33 cellular contexts compared by ENCODE assay signal in genomic region chr10:112666070-112666469, GRCh38.
"Had no signal": no experiment of that assay in that cellular context is flagged by ENCODE, and none has a peak within 500 bp of the region (broad histone marks: within the 10 kb centered on the region; RNA-seq: fewer than 3 reads in every experiment).

No MANE protein-coding gene starts in this region.

- H3K9me3 Mint-ChIP-seq: activated CD4-positive, alpha-beta memory T cell treated with anti-CD3 and anti-CD28 coated beads, Interleukin-2, amount 10 ng/mL, durations not matched to agents 7 days and 5 days; activated naive CD4-positive, alpha-beta T cell treated with anti-CD3 and anti-CD28 coated beads, Interleukin-2, amount 10 ng/mL, durations not matched to agents 7 days and 5 days; activated naive CD8-positive, alpha-beta T cell treated with anti-CD3 and anti-CD28 coated beads, Interleukin-2, amount 50 U/mL, for 24 hours had no signal

- H3K4me1 ChIP-seq: Peyer's patch had no signal

- H3K27ac ChIP-seq: brain microvascular endothelial cell, Peyer's patch, WERI-Rb-1 had no signal

- H3K4me3 ChIP-seq: Peyer's patch had no signal

- H3K27me3 ChIP-seq: brain microvascular endothelial cell, Peyer's patch had no signal

- H3K4me3 Mint-ChIP-seq: activated CD4-positive, alpha-beta memory T cell treated with anti-CD3 and anti-CD28 coated beads, Interleukin-2, amount 10 ng/mL, durations not matched to agents 7 days and 5 days; activated CD8-positive, alpha-beta memory T cell treated with anti-CD3 and anti-CD28 coated beads, Interleukin-2, amount 10 ng/mL, durations not matched to agents 7 days and 5 days; activated naive CD4-positive, alpha-beta T cell treated with anti-CD3 and anti-CD28 coated beads, Interleukin-2, amount 10 ng/mL, durations not matched to agents 7 days and 5 days; activated naive CD8-positive, alpha-beta T cell; activated naive CD8-positive, alpha-beta T cell treated with anti-CD3 and anti-CD28 coated beads, Interleukin-2, amount 50 U/mL, for 24 hours had no signal

- H3K4me1 Mint-ChIP-seq: activated CD4-positive, alpha-beta memory T cell treated with anti-CD3 and anti-CD28 coated beads, Interleukin-2, amount 10 ng/mL, durations not matched to agents 7 days and 5 days; activated CD8-positive, alpha-beta memory T cell treated with anti-CD3 and anti-CD28 coated beads, Interleukin-2, amount 10 ng/mL, durations not matched to agents 7 days and 5 days; activated naive CD4-positive, alpha-beta T cell treated with anti-CD3 and anti-CD28 coated beads, Interleukin-2, amount 10 ng/mL, durations not matched to agents 7 days and 5 days; activated naive CD8-positive, alpha-beta T cell treated with anti-CD3 and anti-CD28 coated beads, Interleukin-2, amount 50 U/mL, for 24 hours had no signal

- H3K9me3 ChIP-seq: Peyer's patch had no signal

- H3K36me3 ChIP-seq: brain microvascular endothelial cell, WERI-Rb-1 had no signal

- DNase-seq: activated CD4-positive, alpha-beta memory T cell treated with anti-CD3 and anti-CD28 coated beads, Interleukin-2, amount 10 ng/mL, durations not matched to agents 7 days and 5 days; activated CD4-positive, alpha-beta T cell treated with anti-CD3 and anti-CD28 coated beads for 1 hour; activated CD4-positive, alpha-beta T cell treated with anti-CD3 and anti-CD28 coated beads for 48 hours; activated CD4-positive, CD25-positive, alpha-beta regulatory T cell; activated CD8-positive, alpha-beta memory T cell treated with anti-CD3 and anti-CD28 coated beads for 24 hours; activated CD8-positive, alpha-beta memory T cell treated with anti-CD3 and anti-CD28 coated beads, Interleukin-2, amount 10 ng/mL, durations not matched to agents 7 days and 5 days; activated CD8-positive, alpha-beta memory T cell treated with anti-CD3 and anti-CD28 coated beads, Interleukin-2, amount 50 U/mL, for 48 hours; activated effector memory CD4-positive, alpha-beta T cell treated with Interleukin-2 at 50 U/mL for 16 hours; activated naive CD4-positive, alpha-beta T cell treated with anti-CD3 and anti-CD28 coated beads, Interleukin-2, amount 10 ng/mL, durations not matched to agents 7 days and 5 days; activated naive CD8-positive, alpha-beta T cell treated with anti-CD3 and anti-CD28 coated beads, Interleukin-2, amount 50 U/mL, for 24 hours; activated T-cell treated with anti-CD3 and anti-CD28 coated beads, Interleukin-2, amount 50 U/mL, for 48 hours; amniotic stem cell; aorta; brain microvascular endothelial cell; central memory CD4-positive, alpha-beta T cell; NCI-H1092 treated with DMSO at 0.1 percent for 48 hours; NCI-H1417; NCI-H146; NCI-H187; NCI-H2029 treated with DMSO at 0.1 percent for 48 hours; NCI-H2107; NCI-H2171; NCI-H510A; NCI-H526; NCI-H748 treated with DMSO at 0.1 percent for 48 hours; NK-92 treated with Interleukin-12 subunit alpha and Interleukin-12 subunit beta, amount 100 ng/mL, for 24 hours; PC-3; Peyer's patch; RPMI8226; SIG-M5; T1000; WERI-Rb-1 had no signal

- H3K27ac Mint-ChIP-seq: activated CD4-positive, alpha-beta memory T cell treated with anti-CD3 and anti-CD28 coated beads, Interleukin-2, amount 10 ng/mL, durations not matched to agents 7 days and 5 days; activated CD8-positive, alpha-beta memory T cell treated with anti-CD3 and anti-CD28 coated beads, Interleukin-2, amount 10 ng/mL, durations not matched to agents 7 days and 5 days; activated naive CD4-positive, alpha-beta T cell treated with anti-CD3 and anti-CD28 coated beads, Interleukin-2, amount 10 ng/mL, durations not matched to agents 7 days and 5 days; activated naive CD8-positive, alpha-beta T cell; activated naive CD8-positive, alpha-beta T cell treated with anti-CD3 and anti-CD28 coated beads, Interleukin-2, amount 50 U/mL, for 24 hours had no signal

- H3K27me3 Mint-ChIP-seq: activated CD4-positive, alpha-beta memory T cell treated with anti-CD3 and anti-CD28 coated beads, Interleukin-2, amount 10 ng/mL, durations not matched to agents 7 days and 5 days; activated CD8-positive, alpha-beta memory T cell treated with anti-CD3 and anti-CD28 coated beads, Interleukin-2, amount 10 ng/mL, durations not matched to agents 7 days and 5 days; activated naive CD4-positive, alpha-beta T cell treated with anti-CD3 and anti-CD28 coated beads, Interleukin-2, amount 10 ng/mL, durations not matched to agents 7 days and 5 days; activated naive CD8-positive, alpha-beta T cell; activated naive CD8-positive, alpha-beta T cell treated with anti-CD3 and anti-CD28 coated beads, Interleukin-2, amount 50 U/mL, for 24 hours had no signal
